ENCODE assay signal across 9 cellular contexts in the genomic region with DNA sequence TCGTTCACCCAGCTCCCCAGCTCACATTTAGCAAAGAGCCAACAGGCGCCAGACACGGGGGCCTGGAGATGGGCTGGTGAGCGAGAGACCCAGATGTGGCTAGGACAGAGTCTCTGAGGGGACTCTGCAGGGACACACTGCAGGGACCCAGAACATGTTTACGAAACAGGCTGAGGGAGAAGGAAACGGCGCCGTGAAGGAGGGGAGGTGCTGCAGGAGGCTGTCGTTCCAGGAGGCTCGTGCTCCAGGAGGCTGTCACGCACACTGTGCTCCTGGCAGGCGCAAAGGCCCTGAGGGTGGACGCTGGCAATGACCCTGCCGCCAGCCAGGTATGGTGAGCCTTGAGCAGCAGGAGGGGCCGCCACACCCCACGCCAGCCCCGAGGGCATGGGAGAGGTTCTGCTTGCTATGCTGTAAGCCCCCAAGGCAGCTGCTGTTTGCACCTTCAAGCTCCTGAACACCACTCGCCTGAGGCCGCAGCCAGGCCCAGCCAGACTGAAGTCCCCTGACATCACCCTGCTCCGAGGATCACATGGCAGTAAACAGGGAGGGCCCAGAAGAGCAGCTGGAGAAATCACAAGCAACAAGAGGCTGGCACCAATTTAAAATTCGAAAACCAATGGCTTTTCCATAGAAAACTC.
DNase-seq lines count a peak whose midpoint lies in the region; TF ChIP-seq lines count a peak whose summit lies in the region.
"Had no signal": no experiment of that assay in that cellular context is flagged by ENCODE, and none has a peak within 500 bp of the region (broad histone marks: within the 10 kb centered on the region; RNA-seq: fewer than 3 reads in every experiment).

No MANE protein-coding gene starts in this region.

- no peaks in the 10 kb centered on the region for H3K4me1 ChIP-seq in HEK293 (ENCODE audit: control insufficient read depth, insufficient read depth, low read length)

- DNase-seq in SW480 (ENCODE audit: low spot score) (peak; percentile 79), iPS-NIHi11 (ENCODE audit: low spot score) (peak; percentile 2), putamen (ENCODE audit: low spot score) (peak; percentile 87), MV-4-11 (lab: John Stamatoyannopoulos, UW) (no peak), SKM-1 (lab: John Stamatoyannopoulos, UW; ENCODE audit: unreplicated experiment) (no peak), NCI-H2029 (lab: John Stamatoyannopoulos, UW) (no peak), germinal center (ENCODE audit: low spot score) (no peak)
- DNase-seq: NCI-H2227 treated with DMSO at 0.1 percent for 48 hours had no signal

- no peak for TF ChIP-seq CTCF in HEK293 (tag by site-specific recombination; IDR thresholded peaks at IDR 0.05)

- H3K4me3 ChIP-seq in HEK293 (ENCODE audit: low read depth, low read length), result no peak overlapping the region

- CTCF ChIA-PET in HEK293 (lab: Yijun Ruan, JAX), result no interaction called here

- H3K9me3 ChIP-seq in HEK293 (ENCODE audit: control insufficient read depth, insufficient read depth, low read depth, low read length), result no peaks in the 10 kb centered on the region

- POLR2A ChIA-PET in HEK293 (lab: Yijun Ruan, JAX), result no interaction called here

- H3K27ac ChIP-seq in HEK293 (ENCODE audit: extremely low read depth, low read depth, low read length), result no peak overlapping the region

- H3K36me3 ChIP-seq in HEK293 (ENCODE audit: control insufficient read depth in 2 of 2, insufficient read depth in 1 of 2, low read length in 2 of 2), result no peaks in the 10 kb centered on the region; a peak in 1 of 3 replicates

TF ChIP-seq in HEK293, 187 proteins besides CTCF, POLR2A, EP300 and RAD21:
- TF ChIP-seq ZIC2 (tag by site-specific recombination; IDR thresholded peaks at IDR 0.05) (peak; percentile 68), ZNF174 (tag by site-specific recombination; IDR thresholded peaks at IDR 0.05) (no peak), ZNF501 (tag by site-specific recombination; IDR thresholded peaks at IDR 0.05) (no peak), ZNF514 (tag by site-specific recombination; IDR thresholded peaks at IDR 0.05) (no peak), ZXDB (tag by site-specific recombination; IDR thresholded peaks at IDR 0.05) (no peak), ZNF623 (tag by site-specific recombination; IDR thresholded peaks at IDR 0.05) (peak; percentile 58), ZNF600 (tag by site-specific recombination; IDR thresholded peaks at IDR 0.05) (peak; percentile 42; the same call in 1 of the 2 replicates), ZNF2 (tag by site-specific recombination; IDR thresholded peaks at IDR 0.05) (no peak)
- TF ChIP-seq, protein P1, sequence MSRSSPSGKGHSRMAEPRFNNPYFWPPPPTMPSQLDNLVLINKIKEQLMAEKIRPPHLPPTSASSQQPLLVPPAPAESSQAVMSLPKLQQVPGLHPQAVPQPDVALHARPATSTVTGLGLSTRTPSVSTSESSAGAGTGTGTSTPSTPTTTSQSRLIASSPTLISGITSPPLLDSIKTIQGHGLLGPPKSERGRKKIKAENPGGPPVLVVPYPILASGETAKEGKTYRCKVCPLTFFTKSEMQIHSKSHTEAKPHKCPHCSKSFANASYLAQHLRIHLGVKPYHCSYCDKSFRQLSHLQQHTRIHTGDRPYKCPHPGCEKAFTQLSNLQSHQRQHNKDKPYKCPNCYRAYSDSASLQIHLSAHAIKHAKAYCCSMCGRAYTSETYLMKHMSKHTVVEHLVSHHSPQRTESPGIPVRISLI (tag by site-specific recombination; IDR thresholded peaks at IDR 0.05), result no peak
- TF ChIP-seq, protein P2, sequence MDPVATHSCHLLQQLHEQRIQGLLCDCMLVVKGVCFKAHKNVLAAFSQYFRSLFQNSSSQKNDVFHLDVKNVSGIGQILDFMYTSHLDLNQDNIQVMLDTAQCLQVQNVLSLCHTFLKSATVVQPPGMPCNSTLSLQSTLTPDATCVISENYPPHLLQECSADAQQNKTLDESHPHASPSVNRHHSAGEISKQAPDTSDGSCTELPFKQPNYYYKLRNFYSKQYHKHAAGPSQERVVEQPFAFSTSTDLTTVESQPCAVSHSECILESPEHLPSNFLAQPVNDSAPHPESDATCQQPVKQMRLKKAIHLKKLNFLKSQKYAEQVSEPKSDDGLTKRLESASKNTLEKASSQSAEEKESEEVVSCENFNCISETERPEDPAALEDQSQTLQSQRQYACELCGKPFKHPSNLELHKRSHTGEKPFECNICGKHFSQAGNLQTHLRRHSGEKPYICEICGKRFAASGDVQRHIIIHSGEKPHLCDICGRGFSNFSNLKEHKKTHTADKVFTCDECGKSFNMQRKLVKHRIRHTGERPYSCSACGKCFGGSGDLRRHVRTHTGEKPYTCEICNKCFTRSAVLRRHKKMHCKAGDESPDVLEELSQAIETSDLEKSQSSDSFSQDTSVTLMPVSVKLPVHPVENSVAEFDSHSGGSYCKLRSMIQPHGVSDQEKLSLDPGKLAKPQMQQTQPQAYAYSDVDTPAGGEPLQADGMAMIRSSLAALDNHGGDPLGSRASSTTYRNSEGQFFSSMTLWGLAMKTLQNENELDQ (tag by site-specific recombination; IDR thresholded peaks at IDR 0.05; ENCODE audit: low read depth), result no peak
TF ChIP-seq in HEK293: peak in this region for 3.

Comparison
In these comparisons a context has a peak if more than half of its experiments do, and no peak if none do; other contexts are left out.
1. DNase-seq: peak in SW480 (single experiment), iPS-NIHi11 (single experiment) and putamen (single experiment); none in MV-4-11 (single experiment), SKM-1 (single experiment), NCI-H2029 (single experiment) and germinal center (single experiment).